In genomic region chr1:153776971-153777370, GRCh38 we compare ENCODE assay signal across 11 cellular contexts. TPM values are rescaled to one million over a fixed set of nuclear protein-coding genes. Genes with fewer than 3 reads are reported as not detected.
DNase-seq lines count a peak whose midpoint lies in the region; ATAC-seq and TF ChIP-seq lines count a peak whose summit lies in the region.
"Had no signal": no experiment of that assay in that cellular context is flagged by ENCODE, and none has a peak within 500 bp of the region (broad histone marks: within the 10 kb centered on the region; RNA-seq: fewer than 3 reads in every experiment).

No MANE protein-coding gene starts in this region.

- no peaks in the 10 kb centered on the region for H3K9me3 Mint-ChIP-seq in T-helper 1 cell treated with Interleukin-12 subunit alpha and Interleukin-12 subunit beta and Interleukin-4 antibody, amounts not matched to agents 30 μg/mL and 1 μg/mL, for 36 hours
- H3K9me3 Mint-ChIP-seq in activated B cell treated with CpG ODN at 0.5 μM for 24 hours = no peaks in the 10 kb centered on the region

- H3K4me1 ChIP-seq in gastroesophageal sphincter (peaks cover 0 to 83% (median 39%) of the 10 kb centered on the region in 3 donors), psoas muscle (peaks cover 26% of the 10 kb centered on the region)

- H3K27ac ChIP-seq in gastroesophageal sphincter (peak overlapping the region in 3 of 4 donors; percentile 88 to 92 (median 91)), psoas muscle (no peak overlapping the region)
- H3K27ac ChIP-seq: foreskin keratinocyte had no signal

- H3K36me3 Mint-ChIP-seq in T-helper 1 cell treated with Interleukin-12 subunit alpha and Interleukin-12 subunit beta and Interleukin-4 antibody, amounts not matched to agents 30 μg/mL and 1 μg/mL, for 36 hours (ENCODE audit: low read depth) = peaks cover 28% of the 10 kb centered on the region
- H3K36me3 Mint-ChIP-seq in activated B cell treated with CpG ODN at 0.5 μM for 24 hours (ENCODE audit: low read depth) = peaks cover 19% of the 10 kb centered on the region

- CTCF ChIA-PET in activated B cell treated with CpG ODN at 0.5 μM for 24 hours (lab: Charles Lee) = interaction anchor here (1.5 to 2.0 kb wide), 2 partner anchors 15 to 144 kb away, joined by 3 to 5 read pairs; no protein-coding TSS in a partner anchor

- TF ChIP-seq POLR2A in gastroesophageal sphincter (IDR thresholded peaks at IDR 0.05) = no peak

- H3K4me3 Mint-ChIP-seq in T-helper 1 cell treated with Interleukin-12 subunit alpha and Interleukin-12 subunit beta and Interleukin-4 antibody, amounts not matched to agents 30 μg/mL and 1 μg/mL, for 36 hours = peak overlapping the region; percentile 71
- peak overlapping the region; percentile 47 for H3K4me3 Mint-ChIP-seq in activated B cell treated with CpG ODN at 0.5 μM for 24 hours

- ATAC-seq in activated B cell treated with CpG ODN at 0.5 μM for 24 hours (ENCODE audit: low read depth) (no peak), gastroesophageal sphincter (no peak), psoas muscle (no peak), HG03469 (IDR thresholded peaks at IDR 0.05; ENCODE audit: unreplicated experiment) (no peak)
- no peak for ATAC-seq in activated CD4-positive, CD25-positive, alpha-beta regulatory T cell treated with anti-CD3 and anti-CD28 coated beads, Interleukin-2, amount 50 U/mL, for 24 hours

- DNase-seq in T-helper 1 cell (no peak), activated B cell treated with CpG ODN at 0.5 μM for 24 hours (no peak), psoas muscle (no peak), SIG-M5 treated with dmso at 0.1 percent for 504 hours (lab: John Stamatoyannopoulos, UW; ENCODE audit: unreplicated experiment) (no peak)
- DNase-seq: foreskin keratinocyte, NCI-H1417, sigmoid colon had no signal

- H3K9me3 ChIP-seq in gastroesophageal sphincter (no peaks in the 10 kb centered on the region), psoas muscle (no peaks in the 10 kb centered on the region)
- H3K9me3 ChIP-seq: sigmoid colon had no signal

- POLR2A ChIA-PET in activated B cell treated with CpG ODN at 0.5 μM for 24 hours (lab: Charles Lee) = interaction anchor here (2.0 to 3.4 kb wide), 3 partner anchors 168 to 214 kb away, joined by 8 to 13 read pairs (median 8); partner anchors contain the start of genes CRTC2 and RPS27

- H3K27ac Mint-ChIP-seq in T-helper 1 cell treated with Interleukin-12 subunit alpha and Interleukin-12 subunit beta and Interleukin-4 antibody, amounts not matched to agents 30 μg/mL and 1 μg/mL, for 36 hours = no peak overlapping the region
- H3K27ac Mint-ChIP-seq in activated B cell treated with CpG ODN at 0.5 μM for 24 hours = no peak overlapping the region

- no peaks in the 10 kb centered on the region for H3K27me3 Mint-ChIP-seq in T-helper 1 cell treated with Interleukin-12 subunit alpha and Interleukin-12 subunit beta and Interleukin-4 antibody, amounts not matched to agents 30 μg/mL and 1 μg/mL, for 36 hours (ENCODE audit: low read depth)
- H3K27me3 Mint-ChIP-seq in activated B cell treated with CpG ODN at 0.5 μM for 24 hours = no peaks in the 10 kb centered on the region

- intact Hi-C loops in activated B cell treated with CpG ODN at 0.5 μM for 24 hours (cut with micrococcal nuclease) (loop anchor here (10.0 kb wide), 1 partner anchor 262 kb away; no protein-coding TSS in a partner anchor), psoas muscle (cut with DNase I) (no loop called here)

- H3K4me3 ChIP-seq in gastroesophageal sphincter (peak overlapping the region in 1 of 2 donors; percentile 86), psoas muscle (peak overlapping the region; percentile 71)

- H3K27me3 ChIP-seq in gastroesophageal sphincter = no peaks in the 10 kb centered on the region
- H3K27me3 ChIP-seq in psoas muscle (ENCODE audit: insufficient read depth in 3 of 3, low read length in 2 of 3) = no peaks in the 10 kb centered on the region
- H3K27me3 ChIP-seq: foreskin keratinocyte, sigmoid colon had no signal

- TF ChIP-seq CTCF in activated B cell treated with CpG ODN at 0.5 μM for 24 hours (IDR thresholded peaks at IDR 0.05) (no peak), gastroesophageal sphincter (IDR thresholded peaks at IDR 0.05) (no peak), psoas muscle (IDR thresholded peaks at IDR 0.05) (no peak)

- peaks cover 17% of the 10 kb centered on the region for H3K4me1 Mint-ChIP-seq in T-helper 1 cell treated with Interleukin-12 subunit alpha and Interleukin-12 subunit beta and Interleukin-4 antibody, amounts not matched to agents 30 μg/mL and 1 μg/mL, for 36 hours (ENCODE audit: low read depth)
- H3K4me1 Mint-ChIP-seq in activated B cell treated with CpG ODN at 0.5 μM for 24 hours = peaks cover 24% of the 10 kb centered on the region

- no peak for TF ChIP-seq EP300 in gastroesophageal sphincter (IDR thresholded peaks at IDR 0.05)

- 89% methylated on average over 3 of the region's 8 CpGs; no CpG with 5 or more reads in 1 of the 2 donors for WGBS in gastroesophageal sphincter (ENCODE audit: low coverage in 1 of 2), 2 donors
- 90 to 91% (median 90%) methylated on average over 8 of the region's 8 CpGs for WGBS in psoas muscle, 3 donors

- H3K36me3 ChIP-seq in gastroesophageal sphincter (peaks cover 0 to 27% of the 10 kb centered on the region in 2 donors), psoas muscle (ENCODE audit: insufficient read depth in 1 of 2, low read depth in 1 of 2) (peaks cover 0 to 16% of the 10 kb centered on the region in 2 donors)

RNA-seq across cellular contexts. Expression of gene SLC27A3, which starts 1.8 kb away (rescaled TPM):
- total RNA-seq in activated B cell treated with CpG ODN at 0.5 μM for 24 hours (7.8 and 12.6 TPM in 2 replicates), gastroesophageal sphincter (10 to 100 TPM; 18.8 to 30.7 (median 21.6) TPM), psoas muscle (1 to 10 TPM; 3.5 to 7.5 (median 5.8) TPM)
- 10 to 100 TPM in 1 of 3 donors, 1 to 10 TPM in 2; 4.6 to 15.6 (median 5.2) TPM for polyA plus RNA-seq in psoas muscle

RNA-seq across cellular contexts. Expression of gene INTS3, which starts 49.1 kb away (rescaled TPM):
- total RNA-seq in activated B cell treated with CpG ODN at 0.5 μM for 24 hours (81.1 and 88.6 TPM in 2 replicates), gastroesophageal sphincter (10 to 100 TPM; 31.4 to 55.3 (median 43.5) TPM), psoas muscle (10 to 100 TPM; 17.8 to 29.0 (median 22.8) TPM)
- polyA plus RNA-seq in psoas muscle = 10 to 100 TPM; 11.3 to 24.3 (median 15.8) TPM
